In genomic region chr4:134700251-134700650, GRCh38 we compare ENCODE assay signal across 30 cellular contexts.
"Had no signal": no experiment of that assay in that cellular context is flagged by ENCODE, and none has a peak within 500 bp of the region (broad histone marks: within the 10 kb centered on the region; RNA-seq: fewer than 3 reads in every experiment).

No MANE protein-coding gene starts in this region.

- H3K36me3 ChIP-seq: adrenal gland, esophagus squamous epithelium, gastroesophageal sphincter, heart right ventricle, WERI-Rb-1 had no signal

- DNase-seq: activated B cell treated with CpG ODN at 0.5 μM for 24 hours; activated CD4-positive, alpha-beta T cell treated with anti-CD3 and anti-CD28 coated beads for 48 hours; activated CD4-positive, alpha-beta T cell treated with anti-CD3 and anti-CD28 coated beads, Interleukin-2, amount 50 U/mL, for 1 hour; activated CD4-positive, alpha-beta T cell treated with anti-CD3 and anti-CD28 coated beads, Interleukin-2, amount 50 U/mL, for 48 hours; activated CD8-positive, alpha-beta memory T cell treated with anti-CD3 and anti-CD28 coated beads for 24 hours; activated CD8-positive, alpha-beta T cell treated with anti-CD3 and anti-CD28 coated beads for 36 hours; activated effector memory CD4-positive, alpha-beta T cell treated with Interleukin-2 at 50 U/mL for 16 hours; activated gamma-delta T cell treated with Interleukin-2 at 50 U/mL for 16 hours; activated naive CD4-positive, alpha-beta T cell treated with anti-CD3 and anti-CD28 coated beads, Interleukin-2, amount 50 U/mL, for 16 hours; activated naive CD4-positive, alpha-beta T cell treated with Interleukin-2 at 50 U/mL for 16 hours; activated T-cell treated with anti-CD3 and anti-CD28 coated beads, Interleukin-2, amount 50 U/mL, for 4 hours; adrenal gland; amygdala; aorta; body of pancreas; caudate nucleus; cortex of kidney; dermis blood vessel endothelial cell; effector CD4-positive, alpha-beta T cell; effector memory CD8-positive, alpha-beta T cell; esophagus squamous epithelium; foreskin melanocyte; heart right ventricle; T-helper 17 cell; T1000; WERI-Rb-1 had no signal

- H3K27me3 ChIP-seq: adrenal gland, body of pancreas, esophagus squamous epithelium, gastroesophageal sphincter, heart right ventricle had no signal

- H3K4me1 ChIP-seq: adrenal gland, body of pancreas, esophagus squamous epithelium, gastroesophageal sphincter, heart right ventricle had no signal

- H3K27ac ChIP-seq: adrenal gland, body of pancreas, epithelial cell of prostate, esophagus squamous epithelium, gastroesophageal sphincter, heart right ventricle, WERI-Rb-1 had no signal

- ATAC-seq: activated CD4-positive, CD25-positive, alpha-beta regulatory T cell treated with anti-CD3 and anti-CD28 coated beads, Interleukin-2, amount 50 U/mL, for 24 hours; activated CD8-positive, alpha-beta T cell treated with anti-CD3 and anti-CD28 coated beads for 36 hours; activated T-cell treated with anti-CD3 and anti-CD28 coated beads, Interleukin-2, amount 50 U/mL, for 4 hours; activated T-helper 17 cell treated with anti-CD3 and anti-CD28 coated beads, Interleukin-2, amount 50 U/mL, for 72 hours; body of pancreas; effector memory CD8-positive, alpha-beta T cell; gastroesophageal sphincter; heart right ventricle; T-helper 17 cell had no signal

- H3K4me3 ChIP-seq: adrenal gland, body of pancreas, esophagus squamous epithelium, gastroesophageal sphincter, heart right ventricle had no signal

- H3K9me3 ChIP-seq: adrenal gland, body of pancreas, gastroesophageal sphincter had no signal
